In genomic region chr12:22046090-22046967, GRCh38 we compare ENCODE assay signal across 8 cellular contexts. TPM values are rescaled to one million over a fixed set of nuclear protein-coding genes. Genes with fewer than 3 reads are reported as not detected.
A peak's percentile ranks its signal among the peaks of the same experiment; 100 is the strongest.
DNase-seq lines count a peak whose midpoint lies in the region; ATAC-seq and TF ChIP-seq lines count a peak whose summit lies in the region.

CMAS (plus strand) TSS chr12:22046218; CDS start chr12:22046304, 86 bp downstream.

- H3K9me3 ChIP-seq in KOPT-K1 (ENCODE audit: insufficient read depth, low read length, poor library complexity, severe bottlenecking): no peaks in the 10 kb centered on the region
- H3K9me3 ChIP-seq in SJCRH30 (replicated peaks): no peaks in the 10 kb centered on the region
- H3K9me3 ChIP-seq in neuron (ENCODE audit: low read length): no peaks in the 10 kb centered on the region

- H2AFZ ChIP-seq in neuron (ENCODE audit: low read depth, low read length): peak within 1 kb of the TSS; percentile 91

- peaks cover 9% of the 10 kb centered on the region; the same call in 1 of the 2 replicates for H3K36me3 ChIP-seq in KOPT-K1 (ENCODE audit: insufficient read depth, low read length)
- H3K36me3 ChIP-seq in SJCRH30: no peaks in the 10 kb centered on the region; the same call in 1 of the 2 replicates
- peaks cover 7% of the 10 kb centered on the region for H3K36me3 ChIP-seq in neuron (ENCODE audit: insufficient read depth, low read length)

- H3K4me3 ChIP-seq in SJCRH30 (peak within 1 kb of the TSS; percentile 100), neuron (ENCODE audit: low read length) (peak within 1 kb of the TSS; percentile 64)

- DNase-seq in EL (peak; percentile 80), SJCRH30 (peak; percentile 87 to 88), activated gamma-delta T cell treated with Interleukin-2 at 50 U/mL for 16 hours (peak; percentile 75), foreskin keratinocyte (peak; percentile 42 to 64)

- peak; percentile 90 for ATAC-seq in GM21825 (IDR thresholded peaks at IDR 0.05; ENCODE audit: unreplicated experiment)
- ATAC-seq in foreskin keratinocyte: peak; percentile 87

- TF ChIP-seq CTCF in foreskin keratinocyte (conservative IDR thresholded peaks at IDR 0.05) (no peak), subcutaneous adipose tissue (IDR thresholded peaks at IDR 0.05; ENCODE audit: low read depth) (no peak)

- H3K27ac ChIP-seq in KOPT-K1 (ENCODE audit: low read depth, low read length, poor library complexity, severe bottlenecking) (peak within 1 kb of the TSS; percentile 81), SJCRH30 (peak within 1 kb of the TSS; percentile 87), foreskin keratinocyte (peak within 1 kb of the TSS; percentile 66)

- H3K27me3 ChIP-seq in SJCRH30 (no peaks in the 10 kb centered on the region), foreskin keratinocyte (no peaks in the 10 kb centered on the region), neuron (ENCODE audit: insufficient read depth, low read length) (no peaks in the 10 kb centered on the region)

- H3K4me1 ChIP-seq in SJCRH30 (no peaks in the 10 kb centered on the region), foreskin keratinocyte (peaks cover 8% of the 10 kb centered on the region), neuron (ENCODE audit: insufficient read depth, low read length) (peaks cover 10% of the 10 kb centered on the region)

RNA-seq across cellular contexts. Expression of gene CMAS, which starts in this region (rescaled TPM):
- total RNA-seq in SJCRH30 (2014; rRNA removed; shearing (Covaris generic)): 35.5 and 37.6 TPM in 2 replicates
- total RNA-seq in foreskin keratinocyte: 47.9 and 49.1 TPM in 2 replicates
- polyA plus RNA-seq in foreskin keratinocyte: 41.8 and 44.7 TPM in 2 replicates
- total RNA-seq in subcutaneous adipose tissue: 10 to 100 TPM; 22.7 to 48.6 (median 35.1) TPM

Comparison
In these comparisons a context has a peak if more than half of its experiments do, and no peak if none do; other contexts are left out.
1. Peak in every context shown above with its lines: DNase-seq, ATAC-seq, H3K4me3 ChIP-seq and H3K27ac ChIP-seq.